8 cellular contexts compared by ENCODE assay signal in the genomic region with DNA sequence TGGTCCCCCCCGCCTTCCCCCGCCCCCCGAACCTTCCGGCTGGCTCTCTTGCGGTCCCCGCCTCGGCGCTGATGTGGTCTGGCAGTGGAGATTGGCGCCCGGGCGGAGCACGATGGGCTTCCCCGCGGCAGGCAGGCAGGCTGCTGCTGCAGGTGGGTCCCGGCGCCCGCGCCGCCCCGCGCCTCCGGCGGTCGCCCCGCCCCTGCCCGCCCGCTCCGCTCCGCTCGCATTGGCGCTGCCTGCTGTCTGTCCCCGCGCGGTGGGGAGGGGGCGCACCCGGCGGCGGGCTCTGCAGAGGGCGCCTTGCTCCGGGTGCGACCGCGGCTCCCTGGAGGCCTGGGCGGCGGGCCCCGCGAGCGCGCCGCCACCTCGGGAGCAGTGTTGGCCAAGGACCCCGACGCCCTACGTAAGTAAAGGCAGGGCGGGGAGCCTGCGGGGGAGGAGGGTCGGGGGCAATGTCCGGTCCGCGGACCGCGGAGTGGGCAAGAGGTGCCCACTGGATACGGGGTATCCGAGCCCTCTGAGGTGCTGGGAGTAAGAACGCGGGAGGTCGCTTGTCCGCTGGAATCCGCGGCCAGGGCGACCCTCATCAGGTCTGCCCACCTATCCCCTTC. TPM values are rescaled to one million over a fixed set of nuclear protein-coding genes. Genes with fewer than 3 reads are reported as not detected.
DNase-seq lines count a peak whose midpoint lies in the region; ATAC-seq and TF ChIP-seq lines count a peak whose summit lies in the region.

A gene with protein sequence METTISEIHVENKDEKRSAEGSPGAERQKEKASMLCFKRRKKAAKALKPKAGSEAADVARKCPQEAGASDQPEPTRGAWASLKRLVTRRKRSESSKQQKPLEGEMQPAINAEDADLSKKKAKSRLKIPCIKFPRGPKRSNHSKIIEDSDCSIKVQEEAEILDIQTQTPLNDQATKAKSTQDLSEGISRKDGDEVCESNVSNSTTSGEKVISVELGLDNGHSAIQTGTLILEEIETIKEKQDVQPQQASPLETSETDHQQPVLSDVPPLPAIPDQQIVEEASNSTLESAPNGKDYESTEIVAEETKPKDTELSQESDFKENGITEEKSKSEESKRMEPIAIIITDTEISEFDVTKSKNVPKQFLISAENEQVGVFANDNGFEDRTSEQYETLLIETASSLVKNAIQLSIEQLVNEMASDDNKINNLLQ (plus strand): TSS at position 292 of the 614 bp plus-strand sequence. CDS start 2,896 bp downstream, outside the sequence.

- no peaks in the 10 kb centered on the region for H3K27me3 ChIP-seq in Karpas-422 (ENCODE audit: low read length)
- peaks cover 17% of the 10 kb centered on the region for H3K27me3 ChIP-seq in iPS-18a (ENCODE audit: control insufficient read depth, insufficient read depth, low read length)

- H3K9me3 ChIP-seq in Karpas-422 (ENCODE audit: low read length) (no peaks in the 10 kb centered on the region), iPS-18a (ENCODE audit: control insufficient read depth, low read depth, low read length) (no peaks in the 10 kb centered on the region)

- H3K79me2 ChIP-seq in Karpas-422 (ENCODE audit: low read length): no peaks in the 10 kb centered on the region

- H3K9ac ChIP-seq in Karpas-422 (ENCODE audit: low read length): peak within 1 kb of the TSS; percentile 70
- H3K9ac ChIP-seq in iPS-18a (ENCODE audit: low read length): peak within 1 kb of the TSS; percentile 55

- DNase-seq in Caki2 (ENCODE audit: low read depth): peak; percentile 41
- peak; percentile 81 for DNase-seq in Karpas-422
- DNase-seq in T-helper 2 cell: peak; percentile 51 to 70 (median 61)
- no peak for DNase-seq in astrocyte of the cerebellum (ENCODE audit: low read depth)
- no peak for DNase-seq in NCI-H2029 treated with DMSO at 0.1 percent for 48 hours (lab: John Stamatoyannopoulos, UW)

- no peaks in the 10 kb centered on the region for H3K9me2 ChIP-seq in Karpas-422 (replicated peaks; ENCODE audit: insufficient read depth, low read length)

- H2AFZ ChIP-seq in Karpas-422 (ENCODE audit: low read length): 0 out of 2 replicates have a peak within 1 kb of the TSS, but pooled peaks have one; percentile 32

- H3K27ac ChIP-seq in Karpas-422 (ENCODE audit: low read length) (no peak within 1 kb of the TSS), iPS-18a (ENCODE audit: low read length) (no peak within 1 kb of the TSS), skin epidermis (peak within 1 kb of the TSS in 15 of 21 experiments; percentile 22 to 70 (median 50))

- H4K20me1 ChIP-seq in Karpas-422 (ENCODE audit: insufficient read depth, low read depth, low read length): peaks cover 31% of the 10 kb centered on the region

- peak within 1 kb of the TSS; percentile 99 for H3K4me2 ChIP-seq in Karpas-422 (ENCODE audit: low read depth, low read length, poor library complexity, severe bottlenecking)

- peak within 1 kb of the TSS; percentile 72 for H3K4me3 ChIP-seq in Karpas-422 (ENCODE audit: low read length)
- H3K4me3 ChIP-seq in astrocyte of the cerebellum (ENCODE audit: low read depth, low read length): peak within 1 kb of the TSS; percentile 53
- peak within 1 kb of the TSS; percentile 77 for H3K4me3 ChIP-seq in iPS-18a (ENCODE audit: low read length)
- H3K4me3 ChIP-seq in skin epidermis: peak within 1 kb of the TSS; percentile 52 to 78 (median 62)

- TF ChIP-seq CTCF in astrocyte of the cerebellum (IDR thresholded peaks at IDR 0.05; ENCODE audit: low read depth, low read length, missing control alignments): no peak

- peak; percentile 59 for ATAC-seq in GM21381 (IDR thresholded peaks at IDR 0.05; ENCODE audit: unreplicated experiment)

- H3K4me1 ChIP-seq in Karpas-422 (ENCODE audit: low read length): peaks cover 48% of the 10 kb centered on the region
- peaks cover 13% of the 10 kb centered on the region for H3K4me1 ChIP-seq in iPS-18a (ENCODE audit: control insufficient read depth, low read depth, low read length)

- in situ Hi-C loops in Caki2 (cut with HindIII; ENCODE audit: low pct_unique_long_range_greater_than_20kb, low sequenced_read_pairs): no loop called here
- in situ Hi-C loops in astrocyte of the cerebellum (cut with HindIII; ENCODE audit: low sequenced_read_pairs): no loop called here

- H3K36me3 ChIP-seq in Karpas-422 (ENCODE audit: insufficient read depth, low read length) (peaks cover 13% of the 10 kb centered on the region), iPS-18a (ENCODE audit: control insufficient read depth, low read depth, low read length) (no peaks in the 10 kb centered on the region)

RNA-seq across cellular contexts. Expression of the gene that starts here (rescaled TPM):
- 0.87 and 1.3 TPM in 2 replicates for total RNA-seq in Caki2 (2014; rRNA removed; shearing (Covaris generic); ENCODE audit: low replicate concordance)
- 0.22 and 0.56 TPM in 2 replicates for total RNA-seq in Karpas-422 (2014; rRNA removed; shearing (Covaris generic); ENCODE audit: low replicate concordance)

Comparison
In these comparisons a context has a peak if more than half of its experiments do, and no peak if none do; other contexts are left out.
1. Peak in DNase-seq, H3K4me3 ChIP-seq, H3K9ac ChIP-seq and H3K4me2 ChIP-seq in Karpas-422; RNA of the gene not detected or under 1 TPM.
2. DNase-seq: peak in Caki2 (single experiment) and T-helper 2 cell (5 of 5); none in astrocyte of the cerebellum (single experiment) and NCI-H2029 treated with DMSO at 0.1 percent for 48 hours (single experiment).
3. H3K27ac ChIP-seq: peak in skin epidermis (15 of 21); none in Karpas-422 (single experiment) and iPS-18a (single experiment).
4. Peak in every context shown above with its lines, with median percentiles within 50 percentile points of each other: H3K4me3 ChIP-seq.